In the genomic region with DNA sequence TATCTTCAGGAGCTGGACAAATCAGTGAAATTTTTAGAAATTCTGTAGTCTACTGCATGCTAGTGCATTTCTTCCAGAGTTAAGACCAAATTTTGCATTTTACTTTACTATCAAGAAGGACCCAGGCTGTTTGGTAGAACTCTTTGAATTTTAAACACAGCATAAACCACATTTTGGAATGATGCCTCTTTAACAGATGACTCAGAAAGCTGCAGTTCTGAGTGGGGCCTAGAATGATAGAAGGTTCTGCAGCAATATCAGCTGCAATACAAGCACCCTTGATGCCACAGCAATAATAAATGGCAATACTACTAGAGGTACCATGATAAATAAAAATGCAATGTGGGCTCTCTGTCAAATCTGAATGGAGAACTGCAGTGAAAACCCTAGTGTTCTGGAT, we compare ENCODE assay signal across 21 cellular contexts.
DNase-seq lines count a peak whose midpoint lies in the region; ATAC-seq, FAIRE-seq and TF ChIP-seq lines count a peak whose summit lies in the region.
"Had no signal": no experiment of that assay in that cellular context is flagged by ENCODE, and none has a peak within 500 bp of the region (broad histone marks: within the 10 kb centered on the region; RNA-seq: fewer than 3 reads in every experiment).

No MANE protein-coding gene starts in this region.

- no peaks in the 10 kb centered on the region for H3K9me2 ChIP-seq in PC-3 (replicated peaks; ENCODE audit: low read length)

- FAIRE-seq in bronchial epithelial cell (lab: Jason Lieb, UNC) = no peak
- FAIRE-seq: frontal cortex had no signal

- no peaks in the 10 kb centered on the region for H3F3A ChIP-seq in PC-3 (ENCODE audit: low read length, unreplicated experiment)

- H3K4me3 ChIP-seq in PC-3 (ENCODE audit: low read length) (no peak overlapping the region), bronchial epithelial cell (ENCODE audit: low read depth, low read length) (no peak overlapping the region), osteoblast (ENCODE audit: insufficient read depth, low read length) (no peak overlapping the region)
- H3K4me3 ChIP-seq: prostate gland, suprapubic skin, vagina had no signal

- peak; percentile 57 for DNase-seq in ELR (ENCODE audit: low read depth)
- peak; percentile 64 for DNase-seq in PC-3
- peak; percentile 35 for DNase-seq in bronchial epithelial cell (ENCODE audit: low read depth)
- DNase-seq in osteoblast (ENCODE audit: insufficient read length, low spot score, missing footprints) = no peak
- DNase-seq in head of caudate nucleus = no peak
- DNase-seq: activated CD4-positive, alpha-beta T cell treated with anti-CD3 and anti-CD28 coated beads for 1 hour; activated CD8-positive, alpha-beta T cell treated with anti-CD3 and anti-CD28 coated beads, Interleukin-2, amount 10 ng/mL, durations not matched to agents 7 days and 5 days; CD4-positive, alpha-beta memory T cell; DMS 273 treated with DMSO at 0.1 percent for 48 hours; GF-D8; NCI-H187; NCI-H2227 treated with DMSO at 0.1 percent for 48 hours; NCI-H774; Right ventricle myocardium superior had no signal

- intact Hi-C loops in PC-3 (cut with micrococcal nuclease) = no loop called here
- intact Hi-C loops in head of caudate nucleus (cut with DNase I) = no loop called here

- H3K4me1 ChIP-seq in PC-3 (ENCODE audit: insufficient read depth, low read length) = peaks cover 41% of the 10 kb centered on the region
- peaks cover 16% of the 10 kb centered on the region for H3K4me1 ChIP-seq in osteoblast (ENCODE audit: insufficient read depth, low read length)
- H3K4me1 ChIP-seq: prostate gland, suprapubic skin, vagina had no signal

- H3K27ac ChIP-seq in PC-3 (ENCODE audit: low read length) (peak overlapping the region; percentile 81), osteoblast (ENCODE audit: low read depth, low read length) (no peak overlapping the region)
- H3K27ac ChIP-seq: prostate gland, suprapubic skin, vagina had no signal

- H4K20me1 ChIP-seq in PC-3 (ENCODE audit: low read length) (no peaks in the 10 kb centered on the region), osteoblast (ENCODE audit: insufficient read depth, low read length) (no peaks in the 10 kb centered on the region)

- no peak overlapping the region for H3K9ac ChIP-seq in PC-3 (ENCODE audit: low read length)

- H3K4me2 ChIP-seq in PC-3 (ENCODE audit: low read length) = peak overlapping the region; percentile 54
- H3K4me2 ChIP-seq in osteoblast (ENCODE audit: insufficient read depth, low read length) = peak overlapping the region; percentile 69

- 0 out of 2 replicates have a peak, but pooled peaks cover 3% of the 10 kb centered on the region for H3K36me3 ChIP-seq in PC-3 (ENCODE audit: low read depth, low read length)
- H3K36me3 ChIP-seq in bronchial epithelial cell (ENCODE audit: control insufficient read depth, insufficient read depth, low read length) = no peaks in the 10 kb centered on the region
- no peaks in the 10 kb centered on the region for H3K36me3 ChIP-seq in osteoblast (ENCODE audit: insufficient read depth, low read length)
- H3K36me3 ChIP-seq: prostate gland, suprapubic skin, vagina had no signal

- CTCF ChIA-PET in PC-3 (lab: Charles Lee) = no interaction called here

- POLR2A ChIA-PET in PC-3 (lab: Charles Lee; ENCODE audit: unreplicated experiment) = no interaction called here

- no peak overlapping the region for H2AFZ ChIP-seq in PC-3 (ENCODE audit: low read length)
- no peak overlapping the region for H2AFZ ChIP-seq in osteoblast (ENCODE audit: low read length)

- H3K27me3 ChIP-seq in PC-3 (ENCODE audit: low read length) (no peaks in the 10 kb centered on the region), bronchial epithelial cell (ENCODE audit: control insufficient read depth, insufficient read depth, low read length) (no peaks in the 10 kb centered on the region), osteoblast (ENCODE audit: insufficient read depth, low read length) (no peaks in the 10 kb centered on the region)
- H3K27me3 ChIP-seq: suprapubic skin, vagina had no signal

- H3K9me3 ChIP-seq in PC-3 (ENCODE audit: low read length) = no peaks in the 10 kb centered on the region
- H3K9me3 ChIP-seq in osteoblast (ENCODE audit: low read depth, low read length) = no peaks in the 10 kb centered on the region
- H3K9me3 ChIP-seq: prostate gland, suprapubic skin, vagina had no signal

- TF ChIP-seq CTCF in PC-3 (conservative IDR thresholded peaks at IDR 0.05; ENCODE audit: low read depth, low read length) = no peak
- TF ChIP-seq CTCF in bronchial epithelial cell (IDR thresholded peaks at IDR 0.05; ENCODE audit: insufficient read depth, low read length, severe bottlenecking) = no peak
- no peak for TF ChIP-seq CTCF in osteoblast (IDR thresholded peaks at IDR 0.05; ENCODE audit: extremely low read depth, low read depth, low read length)

- H3K79me2 ChIP-seq in PC-3 (ENCODE audit: low read length) = no peaks in the 10 kb centered on the region
- no peaks in the 10 kb centered on the region for H3K79me2 ChIP-seq in osteoblast (ENCODE audit: insufficient read depth, low read length)

- no TSS peak for BruUV-seq in PC-3 (replicated peaks; lab: Mats Ljungman, UMichigan)

- ATAC-seq in PC-3 (peak; percentile 53), GM19397 (IDR thresholded peaks at IDR 0.05; ENCODE audit: unreplicated experiment) (no peak), HG02588 (IDR thresholded peaks at IDR 0.05; ENCODE audit: unreplicated experiment) (no peak), HG03196 (IDR thresholded peaks at IDR 0.05; ENCODE audit: unreplicated experiment) (no peak)
- ATAC-seq: activated CD8-positive, alpha-beta T cell treated with anti-CD3 and anti-CD28 coated beads, Interleukin-2, amount 10 ng/mL, durations not matched to agents 7 days and 5 days had no signal

Comparison
In these comparisons a context has a peak if more than half of its experiments do, and no peak if none do; other contexts are left out.
1. DNase-seq: peak in ELR (single experiment), PC-3 (single experiment) and bronchial epithelial cell (single experiment); none in osteoblast (single experiment) and head of caudate nucleus (0 of 42).